In genomic region chr20:1489328-1489727, GRCh38 we compare ENCODE assay signal across 18 cellular contexts. TPM values are rescaled to one million over a fixed set of nuclear protein-coding genes. Genes with fewer than 3 reads are reported as not detected.
DNase-seq lines count a peak whose midpoint lies in the region; ATAC-seq and TF ChIP-seq lines count a peak whose summit lies in the region.
"Had no signal": no experiment of that assay in that cellular context is flagged by ENCODE, and none has a peak within 500 bp of the region (broad histone marks: within the 10 kb centered on the region; RNA-seq: fewer than 3 reads in every experiment).

No MANE protein-coding gene starts in this region.

- ATAC-seq in aorta (ENCODE audit: low FRiP score) (peak; percentile 25), GM18907 (IDR thresholded peaks at IDR 0.05; ENCODE audit: unreplicated experiment) (no peak)
- ATAC-seq: T-helper 17 cell had no signal

- H3K27me3 ChIP-seq in left ventricle myocardium inferior (ENCODE audit: low read depth): peaks cover 26% of the 10 kb centered on the region
- H3K27me3 ChIP-seq in muscle layer of duodenum (ENCODE audit: low read depth, low read length): no peaks in the 10 kb centered on the region
- peaks cover 0 to 2% of the 10 kb centered on the region in 2 donors for H3K27me3 ChIP-seq in aorta (ENCODE audit: control insufficient read depth in 1 of 2, insufficient read depth in 2 of 2, low read length in 1 of 2)
- no peaks in the 10 kb centered on the region for H3K27me3 ChIP-seq in Peyer's patch

- intact Hi-C loops in left ventricle myocardium inferior (cut with micrococcal nuclease): no loop called here
- intact Hi-C loops in cardiac septum (cut with DNase I): no loop called here
- intact Hi-C loops in aorta (cut with DNase I): no loop called here

- TF ChIP-seq POLR2A in Peyer's patch (IDR thresholded peaks at IDR 0.05): no peak

- H3K9me3 ChIP-seq in left ventricle myocardium inferior (replicated peaks) (no peaks in the 10 kb centered on the region), muscle layer of duodenum (ENCODE audit: control insufficient read depth in 1 of 2, low read length in 2 of 2) (no peaks in the 10 kb centered on the region), aorta (ENCODE audit: control insufficient read depth, low read length) (no peaks in the 10 kb centered on the region), Peyer's patch (no peaks in the 10 kb centered on the region)

- peak overlapping the region; percentile 20 for H3K4me3 ChIP-seq in left ventricle myocardium inferior
- H3K4me3 ChIP-seq in coronary artery: peak overlapping the region; percentile 42
- peak overlapping the region; percentile 27 to 46 for H3K4me3 ChIP-seq in muscle layer of duodenum (ENCODE audit: low read depth in 1 of 2, low read length in 2 of 2)
- no peak overlapping the region for H3K4me3 ChIP-seq in aorta (ENCODE audit: low read length in 2 of 2)
- H3K4me3 ChIP-seq in Peyer's patch: peak overlapping the region in 1 of 4 donors; percentile 14

- H3K27ac ChIP-seq in left ventricle myocardium inferior (replicated peaks) (peak overlapping the region; percentile 36), coronary artery (peak overlapping the region in 1 of 2 donors; percentile 64), muscle layer of duodenum (ENCODE audit: low read length) (peak overlapping the region; percentile 14), aorta (ENCODE audit: low read depth in 1 of 2, low read length in 2 of 2) (no peak overlapping the region), Peyer's patch (no peak overlapping the region)

- DNase-seq in left ventricle myocardium inferior (no peak), cardiac septum (ENCODE audit: low spot score) (no peak), coronary artery (ENCODE audit: low spot score) (peak; percentile 45), aorta (no peak), Peyer's patch (no peak)
- no peak for DNase-seq in activated CD8-positive, alpha-beta memory T cell treated with anti-CD3 and anti-CD28 coated beads, Interleukin-2, amount 50 U/mL, for 4 hours
- DNase-seq: activated CD4-positive, CD25-positive, alpha-beta regulatory T cell treated with anti-CD3 and anti-CD28 coated beads, Interleukin-2, amount 50 U/mL, for 72 hours; activated CD8-positive, alpha-beta memory T cell treated with anti-CD3 and anti-CD28 coated beads, Interleukin-2, amount 50 U/mL, for 48 hours; activated naive CD4-positive, alpha-beta T cell treated with Interleukin-2 at 50 U/mL for 16 hours; naive thymus-derived CD4-positive, alpha-beta T cell; NCI-H146; posterior cingulate gyrus; stimulated activated naive CD4-positive, alpha-beta T cell treated with Interleukin-2 at 50 U/mL for 16 hours; T-helper 17 cell had no signal

- WGBS in aorta, 2 donors: 74 to 80% methylated on average over 2 of the region's 2 CpGs

- peaks cover 6% of the 10 kb centered on the region for H3K4me1 ChIP-seq in left ventricle myocardium inferior
- H3K4me1 ChIP-seq in muscle layer of duodenum (ENCODE audit: control insufficient read depth in 1 of 2, insufficient read depth in 2 of 2, low read length in 2 of 2): no peaks in the 10 kb centered on the region
- no peaks in the 10 kb centered on the region for H3K4me1 ChIP-seq in aorta (ENCODE audit: control insufficient read depth in 1 of 2, insufficient read depth in 2 of 2, low read length in 2 of 2)
- H3K4me1 ChIP-seq in Peyer's patch: no peaks in the 10 kb centered on the region

- TF ChIP-seq CTCF in left ventricle myocardium inferior (IDR thresholded peaks at IDR 0.05; ENCODE audit: borderline replicate concordance): no peak
- TF ChIP-seq CTCF in coronary artery (IDR thresholded peaks at IDR 0.05): no peak
- TF ChIP-seq CTCF in Peyer's patch (IDR thresholded peaks at IDR 0.05): no peak

- H3K36me3 ChIP-seq in left ventricle myocardium inferior (no peaks in the 10 kb centered on the region), muscle layer of duodenum (ENCODE audit: control insufficient read depth in 1 of 2, insufficient read depth in 2 of 2, low read length in 2 of 2) (no peaks in the 10 kb centered on the region), aorta (ENCODE audit: control insufficient read depth in 1 of 2, insufficient read depth in 2 of 2, low read length in 1 of 2) (no peaks in the 10 kb centered on the region), Peyer's patch (no peaks in the 10 kb centered on the region)

RNA-seq across cellular contexts. Expression of gene SIRPB2, which starts 1.9 kb away (rescaled TPM):
- total RNA-seq in left ventricle myocardium inferior: 3.2 TPM
- total RNA-seq in cardiac septum: 2.2 TPM
- total RNA-seq in aorta: 10 to 100 TPM; 12.9 to 27.3 TPM
- 1 to 10 TPM in 1 of 2 donors, under 1 TPM in 1; 1.00 to 4.1 TPM for polyA plus RNA-seq in aorta
- total RNA-seq in Peyer's patch: 1 to 10 TPM in 2 of 4 donors, not detected in 2; 6.7 to 6.8 TPM
- total RNA-seq: astrocyte had no signal
- polyA plus RNA-seq: AG04450 had no signal

RNA-seq across cellular contexts. Expression of gene NSFL1C, which starts 22.7 kb away (rescaled TPM):
- total RNA-seq in left ventricle myocardium inferior (56.6 TPM), cardiac septum (64.0 TPM), aorta (10 to 100 TPM; 61.3 to 71.3 TPM), Peyer's patch (10 to 100 TPM; 49.9 to 82.5 (median 59.8) TPM)
- polyA plus RNA-seq in aorta: 10 to 100 TPM; 35.6 to 59.7 TPM

Comparison
In these comparisons a context has a peak if more than half of its experiments do, and no peak if none do; other contexts are left out.
1. H3K27ac ChIP-seq: peak in left ventricle myocardium inferior (single experiment) and muscle layer of duodenum (single experiment); none in aorta (0 of 2) and Peyer's patch (0 of 4).
2. H3K4me3 ChIP-seq: peak in left ventricle myocardium inferior (single experiment), coronary artery (single experiment) and muscle layer of duodenum (2 of 2); none in aorta (0 of 2).